1 cellular context compared by ENCODE assay signal in genomic region chrX:119852410-119853353, GRCh38.
TF ChIP-seq lines count a peak whose summit lies in the region.

A gene with protein sequence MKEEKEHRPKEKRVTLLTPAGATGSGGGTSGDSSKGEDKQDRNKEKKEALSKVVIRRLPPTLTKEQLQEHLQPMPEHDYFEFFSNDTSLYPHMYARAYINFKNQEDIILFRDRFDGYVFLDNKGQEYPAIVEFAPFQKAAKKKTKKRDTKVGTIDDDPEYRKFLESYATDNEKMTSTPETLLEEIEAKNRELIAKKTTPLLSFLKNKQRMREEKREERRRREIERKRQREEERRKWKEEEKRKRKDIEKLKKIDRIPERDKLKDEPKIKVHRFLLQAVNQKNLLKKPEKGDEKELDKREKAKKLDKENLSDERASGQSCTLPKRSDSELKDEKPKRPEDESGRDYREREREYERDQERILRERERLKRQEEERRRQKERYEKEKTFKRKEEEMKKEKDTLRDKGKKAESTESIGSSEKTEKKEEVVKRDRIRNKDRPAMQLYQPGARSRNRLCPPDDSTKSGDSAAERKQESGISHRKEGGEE (minus strand): TSS chrX:119852963. CDS start chrX:119852928, 35 bp downstream.

TF ChIP-seq in K562, 482 proteins besides CTCF, POLR2A, EP300 and RAD21 (continued from another document and continues in another):
- TF ChIP-seq, protein P1, sequence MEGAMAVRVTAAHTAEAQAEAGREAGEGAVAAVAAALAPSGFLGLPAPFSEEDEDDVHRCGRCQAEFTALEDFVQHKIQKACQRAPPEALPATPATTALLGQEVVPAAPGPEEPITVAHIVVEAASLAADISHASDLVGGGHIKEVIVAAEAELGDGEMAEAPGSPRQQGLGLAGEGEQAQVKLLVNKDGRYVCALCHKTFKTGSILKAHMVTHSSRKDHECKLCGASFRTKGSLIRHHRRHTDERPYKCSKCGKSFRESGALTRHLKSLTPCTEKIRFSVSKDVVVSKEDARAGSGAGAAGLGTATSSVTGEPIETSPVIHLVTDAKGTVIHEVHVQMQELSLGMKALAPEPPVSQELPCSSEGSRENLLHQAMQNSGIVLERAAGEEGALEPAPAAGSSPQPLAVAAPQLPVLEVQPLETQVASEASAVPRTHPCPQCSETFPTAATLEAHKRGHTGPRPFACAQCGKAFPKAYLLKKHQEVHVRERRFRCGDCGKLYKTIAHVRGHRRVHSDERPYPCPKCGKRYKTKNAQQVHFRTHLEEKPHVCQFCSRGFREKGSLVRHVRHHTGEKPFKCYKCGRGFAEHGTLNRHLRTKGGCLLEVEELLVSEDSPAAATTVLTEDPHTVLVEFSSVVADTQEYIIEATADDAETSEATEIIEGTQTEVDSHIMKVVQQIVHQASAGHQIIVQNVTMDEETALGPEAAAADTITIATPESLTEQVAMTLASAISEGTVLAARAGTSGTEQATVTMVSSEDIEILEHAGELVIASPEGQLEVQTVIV (CRISPR knock-in tag; IDR thresholded peaks at IDR 0.05; ENCODE audit: borderline replicate concordance): no peak
- no peak for TF ChIP-seq ZC3H8 (IDR thresholded peaks at IDR 0.05)
- TF ChIP-seq MAZ (CRISPR knock-in tag; conservative IDR thresholded peaks at IDR 0.05 in 1 of 2, IDR thresholded peaks at IDR 0.05 in 1 of 2): peak in 1 of 2 experiments; percentile 47; a peak in 1 of 4 replicates
- TF ChIP-seq, protein P2, sequence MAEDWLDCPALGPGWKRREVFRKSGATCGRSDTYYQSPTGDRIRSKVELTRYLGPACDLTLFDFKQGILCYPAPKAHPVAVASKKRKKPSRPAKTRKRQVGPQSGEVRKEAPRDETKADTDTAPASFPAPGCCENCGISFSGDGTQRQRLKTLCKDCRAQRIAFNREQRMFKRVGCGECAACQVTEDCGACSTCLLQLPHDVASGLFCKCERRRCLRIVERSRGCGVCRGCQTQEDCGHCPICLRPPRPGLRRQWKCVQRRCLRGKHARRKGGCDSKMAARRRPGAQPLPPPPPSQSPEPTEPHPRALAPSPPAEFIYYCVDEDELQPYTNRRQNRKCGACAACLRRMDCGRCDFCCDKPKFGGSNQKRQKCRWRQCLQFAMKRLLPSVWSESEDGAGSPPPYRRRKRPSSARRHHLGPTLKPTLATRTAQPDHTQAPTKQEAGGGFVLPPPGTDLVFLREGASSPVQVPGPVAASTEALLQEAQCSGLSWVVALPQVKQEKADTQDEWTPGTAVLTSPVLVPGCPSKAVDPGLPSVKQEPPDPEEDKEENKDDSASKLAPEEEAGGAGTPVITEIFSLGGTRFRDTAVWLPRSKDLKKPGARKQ (CRISPR knock-in tag; IDR thresholded peaks at IDR 0.05): no peak
- TF ChIP-seq POLR2AphosphoS5 (IDR thresholded peaks at IDR 0.05; ENCODE audit: control insufficient read depth, insufficient read depth, low read depth, low read length): peak; percentile 65
- peak; percentile 35; the same call in 1 of the 2 replicates for TF ChIP-seq RB1 (IDR thresholded peaks at IDR 0.05; ENCODE audit: low read depth)
- TF ChIP-seq TRIM28 (IDR thresholded peaks at IDR 0.05): no peak
- TF ChIP-seq NFRKB (IDR thresholded peaks at IDR 0.05; ENCODE audit: low read depth): no peak
- TF ChIP-seq CHCHD3 (CRISPR knock-in tag; IDR thresholded peaks at IDR 0.05): no peak
- TF ChIP-seq, protein P3, sequence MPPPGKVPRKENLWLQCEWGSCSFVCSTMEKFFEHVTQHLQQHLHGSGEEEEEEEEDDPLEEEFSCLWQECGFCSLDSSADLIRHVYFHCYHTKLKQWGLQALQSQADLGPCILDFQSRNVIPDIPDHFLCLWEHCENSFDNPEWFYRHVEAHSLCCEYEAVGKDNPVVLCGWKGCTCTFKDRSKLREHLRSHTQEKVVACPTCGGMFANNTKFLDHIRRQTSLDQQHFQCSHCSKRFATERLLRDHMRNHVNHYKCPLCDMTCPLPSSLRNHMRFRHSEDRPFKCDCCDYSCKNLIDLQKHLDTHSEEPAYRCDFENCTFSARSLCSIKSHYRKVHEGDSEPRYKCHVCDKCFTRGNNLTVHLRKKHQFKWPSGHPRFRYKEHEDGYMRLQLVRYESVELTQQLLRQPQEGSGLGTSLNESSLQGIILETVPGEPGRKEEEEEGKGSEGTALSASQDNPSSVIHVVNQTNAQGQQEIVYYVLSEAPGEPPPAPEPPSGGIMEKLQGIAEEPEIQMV (tag; conservative IDR thresholded peaks at IDR 0.05; ENCODE audit: low read depth): no peak
- TF ChIP-seq SREBF1 (IDR thresholded peaks at IDR 0.05; ENCODE audit: borderline replicate concordance, low read depth, low read length): no peak
- no peak for TF ChIP-seq MEIS2 (IDR thresholded peaks at IDR 0.05; ENCODE audit: partially characterized antibody)
- TF ChIP-seq, protein P4, sequence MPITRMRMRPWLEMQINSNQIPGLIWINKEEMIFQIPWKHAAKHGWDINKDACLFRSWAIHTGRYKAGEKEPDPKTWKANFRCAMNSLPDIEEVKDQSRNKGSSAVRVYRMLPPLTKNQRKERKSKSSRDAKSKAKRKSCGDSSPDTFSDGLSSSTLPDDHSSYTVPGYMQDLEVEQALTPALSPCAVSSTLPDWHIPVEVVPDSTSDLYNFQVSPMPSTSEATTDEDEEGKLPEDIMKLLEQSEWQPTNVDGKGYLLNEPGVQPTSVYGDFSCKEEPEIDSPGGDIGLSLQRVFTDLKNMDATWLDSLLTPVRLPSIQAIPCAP (CRISPR knock-in tag; IDR thresholded peaks at IDR 0.05; ENCODE audit: borderline replicate concordance): no peak
- TF ChIP-seq KLF1 (tag; IDR thresholded peaks at IDR 0.05): no peak
- no peak for TF ChIP-seq KLF13 (tag; IDR thresholded peaks at IDR 0.05; ENCODE audit: borderline replicate concordance, low read depth)
- TF ChIP-seq PURB (CRISPR knock-in tag; IDR thresholded peaks at IDR 0.05; ENCODE audit: low read depth): no peak
- TF ChIP-seq ESRRA (IDR thresholded peaks at IDR 0.05; ENCODE audit: borderline replicate concordance, low read depth): no peak
- no peak for TF ChIP-seq ZNF263 (CRISPR knock-in tag; IDR thresholded peaks at IDR 0.05; ENCODE audit: borderline replicate concordance)
- TF ChIP-seq CHD1 (IDR thresholded peaks at IDR 0.05; ENCODE audit: low read length): no peak
- no peak for TF ChIP-seq CBX3 (IDR thresholded peaks at IDR 0.05; ENCODE audit: borderline replicate concordance in 1 of 2, low read length in 2 of 2)
- no peak for TF ChIP-seq MLX (CRISPR knock-in tag; conservative IDR thresholded peaks at IDR 0.05)
- no peak for TF ChIP-seq ZBTB17 (CRISPR knock-in tag; IDR thresholded peaks at IDR 0.05)
- 0 out of 2 replicates have a peak, but pooled peaks have one; percentile 62 for TF ChIP-seq ATF7 (IDR thresholded peaks at IDR 0.05)
- TF ChIP-seq MIER1 (IDR thresholded peaks at IDR 0.05; ENCODE audit: low read depth): no peak
- TF ChIP-seq, protein P5, sequence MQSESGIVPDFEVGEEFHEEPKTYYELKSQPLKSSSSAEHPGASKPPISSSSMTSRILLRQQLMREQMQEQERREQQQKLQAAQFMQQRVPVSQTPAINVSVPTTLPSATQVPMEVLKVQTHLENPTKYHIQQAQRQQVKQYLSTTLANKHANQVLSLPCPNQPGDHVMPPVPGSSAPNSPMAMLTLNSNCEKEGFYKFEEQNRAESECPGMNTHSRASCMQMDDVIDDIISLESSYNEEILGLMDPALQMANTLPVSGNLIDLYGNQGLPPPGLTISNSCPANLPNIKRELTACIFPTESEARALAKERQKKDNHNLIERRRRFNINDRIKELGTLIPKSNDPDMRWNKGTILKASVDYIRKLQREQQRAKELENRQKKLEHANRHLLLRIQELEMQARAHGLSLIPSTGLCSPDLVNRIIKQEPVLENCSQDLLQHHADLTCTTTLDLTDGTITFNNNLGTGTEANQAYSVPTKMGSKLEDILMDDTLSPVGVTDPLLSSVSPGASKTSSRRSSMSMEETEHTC (IDR thresholded peaks at IDR 0.05): peak; percentile 17; the same call in 1 of the 2 replicates
- TF ChIP-seq ZBTB33 (CRISPR knock-in tag; IDR thresholded peaks at IDR 0.05): no peak
- TF ChIP-seq, protein P6, sequence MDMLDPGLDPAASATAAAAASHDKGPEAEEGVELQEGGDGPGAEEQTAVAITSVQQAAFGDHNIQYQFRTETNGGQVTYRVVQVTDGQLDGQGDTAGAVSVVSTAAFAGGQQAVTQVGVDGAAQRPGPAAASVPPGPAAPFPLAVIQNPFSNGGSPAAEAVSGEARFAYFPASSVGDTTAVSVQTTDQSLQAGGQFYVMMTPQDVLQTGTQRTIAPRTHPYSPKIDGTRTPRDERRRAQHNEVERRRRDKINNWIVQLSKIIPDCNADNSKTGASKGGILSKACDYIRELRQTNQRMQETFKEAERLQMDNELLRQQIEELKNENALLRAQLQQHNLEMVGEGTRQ (CRISPR knock-in tag; IDR thresholded peaks at IDR 0.05): no peak; the same call in 1 of the 2 replicates
- TF ChIP-seq, protein P7, sequence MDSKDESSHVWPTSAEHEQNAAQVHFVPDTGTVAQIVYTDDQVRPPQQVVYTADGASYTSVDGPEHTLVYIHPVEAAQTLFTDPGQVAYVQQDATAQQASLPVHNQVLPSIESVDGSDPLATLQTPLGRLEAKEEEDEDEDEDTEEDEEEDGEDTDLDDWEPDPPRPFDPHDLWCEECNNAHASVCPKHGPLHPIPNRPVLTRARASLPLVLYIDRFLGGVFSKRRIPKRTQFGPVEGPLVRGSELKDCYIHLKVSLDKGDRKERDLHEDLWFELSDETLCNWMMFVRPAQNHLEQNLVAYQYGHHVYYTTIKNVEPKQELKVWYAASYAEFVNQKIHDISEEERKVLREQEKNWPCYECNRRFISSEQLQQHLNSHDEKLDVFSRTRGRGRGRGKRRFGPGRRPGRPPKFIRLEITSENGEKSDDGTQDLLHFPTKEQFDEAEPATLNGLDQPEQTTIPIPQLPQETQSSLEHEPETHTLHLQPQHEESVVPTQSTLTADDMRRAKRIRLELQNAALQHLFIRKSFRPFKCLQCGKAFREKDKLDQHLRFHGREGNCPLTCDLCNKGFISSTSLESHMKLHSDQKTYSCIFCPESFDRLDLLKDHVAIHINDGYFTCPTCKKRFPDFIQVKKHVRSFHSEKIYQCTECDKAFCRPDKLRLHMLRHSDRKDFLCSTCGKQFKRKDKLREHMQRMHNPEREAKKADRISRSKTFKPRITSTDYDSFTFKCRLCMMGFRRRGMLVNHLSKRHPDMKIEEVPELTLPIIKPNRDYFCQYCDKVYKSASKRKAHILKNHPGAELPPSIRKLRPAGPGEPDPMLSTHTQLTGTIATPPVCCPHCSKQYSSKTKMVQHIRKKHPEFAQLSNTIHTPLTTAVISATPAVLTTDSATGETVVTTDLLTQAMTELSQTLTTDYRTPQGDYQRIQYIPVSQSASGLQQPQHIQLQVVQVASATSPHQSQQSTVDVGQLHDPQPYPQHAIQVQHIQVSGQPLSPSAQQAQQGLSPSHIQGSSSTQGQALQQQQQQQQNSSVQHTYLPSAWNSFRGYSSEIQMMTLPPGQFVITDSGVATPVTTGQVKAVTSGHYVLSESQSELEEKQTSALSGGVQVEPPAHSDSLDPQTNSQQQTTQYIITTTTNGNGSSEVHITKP (IDR thresholded peaks at IDR 0.05; ENCODE audit: partially characterized antibody): peak; percentile 73
- no peak for TF ChIP-seq SMC3 (conservative IDR thresholded peaks at IDR 0.05; ENCODE audit: insufficient read depth, low read depth, low read length)
- TF ChIP-seq, protein P8, sequence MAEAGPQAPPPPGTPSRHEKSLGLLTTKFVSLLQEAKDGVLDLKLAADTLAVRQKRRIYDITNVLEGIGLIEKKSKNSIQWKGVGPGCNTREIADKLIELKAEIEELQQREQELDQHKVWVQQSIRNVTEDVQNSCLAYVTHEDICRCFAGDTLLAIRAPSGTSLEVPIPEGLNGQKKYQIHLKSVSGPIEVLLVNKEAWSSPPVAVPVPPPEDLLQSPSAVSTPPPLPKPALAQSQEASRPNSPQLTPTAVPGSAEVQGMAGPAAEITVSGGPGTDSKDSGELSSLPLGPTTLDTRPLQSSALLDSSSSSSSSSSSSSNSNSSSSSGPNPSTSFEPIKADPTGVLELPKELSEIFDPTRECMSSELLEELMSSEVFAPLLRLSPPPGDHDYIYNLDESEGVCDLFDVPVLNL (CRISPR knock-in tag; IDR thresholded peaks at IDR 0.05; ENCODE audit: low read depth): no peak
- TF ChIP-seq C11orf30 (IDR thresholded peaks at IDR 0.05; ENCODE audit: low read depth): peak; percentile 41
- TF ChIP-seq POLR2G (IDR thresholded peaks at IDR 0.05; ENCODE audit: low read depth, low read length): peak; percentile 92
- TF ChIP-seq, protein P9, sequence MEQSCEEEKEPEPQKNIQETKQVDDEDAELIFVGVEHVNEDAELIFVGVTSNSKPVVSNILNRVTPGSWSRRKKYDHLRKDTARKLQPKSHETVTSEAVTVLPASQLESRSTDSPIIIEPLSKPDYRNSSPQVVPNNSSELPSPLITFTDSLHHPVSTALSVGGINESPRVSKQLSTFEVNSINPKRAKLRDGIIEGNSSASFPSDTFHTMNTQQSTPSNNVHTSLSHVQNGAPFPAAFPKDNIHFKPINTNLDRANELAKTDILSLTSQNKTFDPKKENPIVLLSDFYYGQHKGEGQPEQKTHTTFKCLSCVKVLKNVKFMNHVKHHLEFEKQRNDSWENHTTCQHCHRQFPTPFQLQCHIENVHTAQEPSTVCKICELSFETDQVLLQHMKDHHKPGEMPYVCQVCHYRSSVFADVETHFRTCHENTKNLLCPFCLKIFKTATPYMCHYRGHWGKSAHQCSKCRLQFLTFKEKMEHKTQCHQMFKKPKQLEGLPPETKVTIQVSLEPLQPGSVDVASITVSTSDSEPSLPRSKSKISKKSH (CRISPR knock-in tag; IDR thresholded peaks at IDR 0.05): no peak
- TF ChIP-seq DDX20 (tag; IDR thresholded peaks at IDR 0.05; ENCODE audit: low read depth): no peak
- peak; percentile 57; the same call in 1 of the 2 replicates for TF ChIP-seq ETS1 (conservative IDR thresholded peaks at IDR 0.05; ENCODE audit: control insufficient read depth, low read depth, low read length)
- no peak for TF ChIP-seq FOSL1 (tag; conservative IDR thresholded peaks at IDR 0.05)
- TF ChIP-seq SMAD4 (CRISPR knock-in tag; conservative IDR thresholded peaks at IDR 0.05): no peak
